14 cellular contexts compared by ENCODE assay signal in the genomic region with DNA sequence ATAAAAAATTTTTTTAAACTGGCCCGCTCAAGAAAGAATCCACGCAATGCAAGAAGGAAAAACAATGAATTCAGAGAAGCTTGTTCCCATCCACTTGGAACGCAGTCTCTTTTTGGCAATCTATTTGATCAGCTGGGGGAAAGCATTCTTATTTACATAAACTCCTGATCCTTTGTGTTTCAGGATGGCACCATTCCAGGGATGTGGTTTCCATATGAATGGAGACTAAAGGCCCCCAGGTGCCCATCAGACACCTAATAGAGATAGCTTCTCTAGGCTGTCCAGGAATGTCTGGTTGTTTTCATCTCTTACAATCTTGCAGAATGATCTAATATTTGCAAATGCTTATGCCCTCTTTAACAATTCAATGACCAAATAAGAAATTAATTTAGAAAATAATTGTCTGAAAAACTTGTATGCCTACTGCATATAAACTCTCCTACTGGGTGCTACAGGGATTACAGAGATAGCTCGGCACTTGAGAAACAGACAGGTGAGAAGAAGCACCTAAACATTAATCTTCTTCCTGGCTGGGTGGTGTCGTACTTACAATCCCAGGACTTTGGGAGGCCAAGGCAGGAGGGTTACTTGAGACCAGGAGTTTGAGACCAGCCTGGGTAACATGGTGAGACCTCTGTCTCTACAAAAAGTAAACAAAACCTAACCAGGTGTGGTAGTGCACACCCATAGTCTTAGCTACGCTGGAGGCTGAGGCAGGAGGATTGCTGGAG. TPM values are rescaled to one million over a fixed set of nuclear protein-coding genes. Genes with fewer than 3 reads are reported as not detected.
DNase-seq lines count a peak whose midpoint lies in the region; ATAC-seq lines count a peak whose summit lies in the region.
"Had no signal": no experiment of that assay in that cellular context is flagged by ENCODE, and none has a peak within 500 bp of the region (broad histone marks: within the 10 kb centered on the region; RNA-seq: fewer than 3 reads in every experiment).

No MANE protein-coding gene starts in this region.

- no peak for DNase-seq in T-helper 2 cell treated with Interferon-gamma antibody and Interleukin-4, amounts not matched to agents 5 μg/mL and 100 μg/mL, for 36 hours (ENCODE audit: low spot score)
- DNase-seq in T-helper 2 cell: no peak
- DNase-seq in NCI-H2029 (lab: John Stamatoyannopoulos, UW): peak; percentile 96
- DNase-seq in T-cell: no peak
- DNase-seq in mesendoderm: peak; percentile 70
- DNase-seq in HCEC 1CT: no peak
- no peak for DNase-seq in activated CD4-positive, alpha-beta memory T cell treated with anti-CD3 and anti-CD28 coated beads, Interleukin-2, amount 10 ng/mL, durations not matched to agents 7 days and 5 days
- DNase-seq: activated T-cell treated with anti-CD3 and anti-CD28 coated beads, Interleukin-2, amount 50 U/mL, for 1 hour; NCI-H1436 treated with DMSO at 0.1 percent for 48 hours; RPMI8226; transverse colon had no signal

- H2BK120ac ChIP-seq in mesendoderm (ENCODE audit: low read depth, low read length): no peak overlapping the region

- H3K4me1 Mint-ChIP-seq in T-helper 2 cell treated with Interferon-gamma antibody and Interleukin-4, amounts not matched to agents 5 μg/mL and 100 μg/mL, for 36 hours (ENCODE audit: low read depth): peaks cover 28% of the 10 kb centered on the region
- peaks cover 28 to 33% (median 31%) of the 10 kb centered on the region in 3 donors for H3K4me1 Mint-ChIP-seq in T-cell
- H3K4me1 Mint-ChIP-seq in activated CD4-positive, alpha-beta memory T cell treated with anti-CD3 and anti-CD28 coated beads, Interleukin-2, amount 10 ng/mL, durations not matched to agents 7 days and 5 days: peaks cover 30% of the 10 kb centered on the region

- H3K4me1 ChIP-seq in mesendoderm (ENCODE audit: control insufficient read depth, low read depth, low read length): peaks cover 6% of the 10 kb centered on the region

- H3K4me2 ChIP-seq in mesendoderm (ENCODE audit: low read length): no peak overlapping the region

- no peaks in the 10 kb centered on the region for H3K36me3 Mint-ChIP-seq in T-helper 2 cell treated with Interferon-gamma antibody and Interleukin-4, amounts not matched to agents 5 μg/mL and 100 μg/mL, for 36 hours (ENCODE audit: low read depth)
- no peaks in the 10 kb centered on the region for H3K36me3 Mint-ChIP-seq in T-cell
- H3K36me3 Mint-ChIP-seq in activated CD4-positive, alpha-beta memory T cell treated with anti-CD3 and anti-CD28 coated beads, Interleukin-2, amount 10 ng/mL, durations not matched to agents 7 days and 5 days (ENCODE audit: low read depth): no peaks in the 10 kb centered on the region

- no peaks in the 10 kb centered on the region for H3K27me3 ChIP-seq in mesendoderm (ENCODE audit: insufficient read depth, low read length, poor library complexity)

- H2AK5ac ChIP-seq in mesendoderm (ENCODE audit: low read length): no peak overlapping the region

- no peaks in the 10 kb centered on the region for H3K36me3 ChIP-seq in mesendoderm (ENCODE audit: control insufficient read depth, insufficient read depth, low read length)
- H3K36me3 ChIP-seq: transverse colon had no signal

- no peak overlapping the region for H3K23ac ChIP-seq in mesendoderm (ENCODE audit: low read length)

- no peaks in the 10 kb centered on the region for H3K9me3 Mint-ChIP-seq in T-helper 2 cell treated with Interferon-gamma antibody and Interleukin-4, amounts not matched to agents 5 μg/mL and 100 μg/mL, for 36 hours
- H3K9me3 Mint-ChIP-seq in T-cell: no peaks in the 10 kb centered on the region
- no peaks in the 10 kb centered on the region for H3K9me3 Mint-ChIP-seq in activated CD4-positive, alpha-beta memory T cell treated with anti-CD3 and anti-CD28 coated beads, Interleukin-2, amount 10 ng/mL, durations not matched to agents 7 days and 5 days

- H3K27me3 Mint-ChIP-seq in T-helper 2 cell treated with Interferon-gamma antibody and Interleukin-4, amounts not matched to agents 5 μg/mL and 100 μg/mL, for 36 hours (ENCODE audit: low read depth): peaks cover 8% of the 10 kb centered on the region
- H3K27me3 Mint-ChIP-seq in T-cell: peaks cover 0 to 5% of the 10 kb centered on the region in 2 donors
- peaks cover 19% of the 10 kb centered on the region for H3K27me3 Mint-ChIP-seq in activated CD4-positive, alpha-beta memory T cell treated with anti-CD3 and anti-CD28 coated beads, Interleukin-2, amount 10 ng/mL, durations not matched to agents 7 days and 5 days

- H2BK15ac ChIP-seq in mesendoderm (replicated peaks; ENCODE audit: low read depth): no peak overlapping the region

- no peak overlapping the region for H3K56ac ChIP-seq in mesendoderm (ENCODE audit: low read length)

- ATAC-seq in T-cell (replicated peaks in 1 of 4): no peak
- ATAC-seq in GM19023 (IDR thresholded peaks at IDR 0.05; ENCODE audit: unreplicated experiment): no peak

- peaks cover 2% of the 10 kb centered on the region for H3K79me1 ChIP-seq in mesendoderm (ENCODE audit: low read length)

- no peak overlapping the region for H2BK5ac ChIP-seq in mesendoderm (ENCODE audit: low read length)

- WGBS in mesendoderm (ENCODE audit: extremely low coverage, insufficient coverage, low lambda C conversion rate): no CpG with 5 or more reads among the region's 6 CpGs

- POLR2A ChIA-PET in T-cell (lab: Charles Lee): interaction anchor here (0.6 to 0.7 kb wide), 4 partner anchors 26 to 199 kb away, joined by 3 to 9 read pairs (median 4); no protein-coding TSS in a partner anchor
- POLR2A ChIA-PET in activated CD4-positive, alpha-beta memory T cell treated with anti-CD3 and anti-CD28 coated beads, Interleukin-2, amount 10 ng/mL, durations not matched to agents 7 days and 5 days (lab: Charles Lee): no interaction called here

- H4K5ac ChIP-seq in mesendoderm (ENCODE audit: low read length): no peak overlapping the region

- no peak overlapping the region for H3K18ac ChIP-seq in mesendoderm (ENCODE audit: low read length)

- H3K4me3 Mint-ChIP-seq in T-helper 2 cell treated with Interferon-gamma antibody and Interleukin-4, amounts not matched to agents 5 μg/mL and 100 μg/mL, for 36 hours: peak overlapping the region; percentile 30
- H3K4me3 Mint-ChIP-seq in T-cell: peak overlapping the region in 1 of 3 donors; percentile 26
- no peak overlapping the region for H3K4me3 Mint-ChIP-seq in activated CD4-positive, alpha-beta memory T cell treated with anti-CD3 and anti-CD28 coated beads, Interleukin-2, amount 10 ng/mL, durations not matched to agents 7 days and 5 days

- no peak overlapping the region for H3K4me3 ChIP-seq in mesendoderm (ENCODE audit: low read length)
- H3K4me3 ChIP-seq: transverse colon had no signal

- no peak overlapping the region for H4K8ac ChIP-seq in mesendoderm (ENCODE audit: low read depth, low read length)

- H3K9ac ChIP-seq in mesendoderm (ENCODE audit: low read length): no peak overlapping the region

- no peak overlapping the region for H3K27ac ChIP-seq in mesendoderm (ENCODE audit: low read depth, low read length)
- H3K27ac ChIP-seq: transverse colon, VCaP had no signal

- no peak overlapping the region for H3K27ac Mint-ChIP-seq in T-helper 2 cell treated with Interferon-gamma antibody and Interleukin-4, amounts not matched to agents 5 μg/mL and 100 μg/mL, for 36 hours
- peak overlapping the region; percentile 55 to 77 for H3K27ac Mint-ChIP-seq in T-cell
- H3K27ac Mint-ChIP-seq in activated CD4-positive, alpha-beta memory T cell treated with anti-CD3 and anti-CD28 coated beads, Interleukin-2, amount 10 ng/mL, durations not matched to agents 7 days and 5 days: no peak overlapping the region
- H3K27ac Mint-ChIP-seq: nephron had no signal

- CTCF ChIA-PET in T-cell (lab: Charles Lee): interaction anchor here in 1 of 2 donors (1.0 to 1.1 kb wide), 2 partner anchors 37 to 151 kb away, joined by 3 to 7 read pairs; no protein-coding TSS in a partner anchor
- CTCF ChIA-PET in activated CD4-positive, alpha-beta memory T cell treated with anti-CD3 and anti-CD28 coated beads, Interleukin-2, amount 10 ng/mL, durations not matched to agents 7 days and 5 days (lab: Charles Lee): interaction anchor here (1.2 kb wide), 1 partner anchor 269 kb away, joined by 3 read pairs; no protein-coding TSS in a partner anchor

- H3K4ac ChIP-seq in mesendoderm (ENCODE audit: low read depth, low read length): no peak overlapping the region

- H3K79me2 ChIP-seq in mesendoderm (ENCODE audit: control insufficient read depth, insufficient read depth, low read length): no peaks in the 10 kb centered on the region

RNA-seq across cellular contexts. Expression of a gene that starts 3.0 kb away (rescaled TPM):
- 10 to 100 TPM; 25.2 to 53.0 (median 27.0) TPM for total RNA-seq in T-cell
- 12.4 TPM for polyA plus RNA-seq in mesendoderm (2013, experiment 1 of 2)
- polyA plus RNA-seq in mesendoderm (2013, experiment 2 of 2): 13.5 TPM
- 1 to 10 TPM; 2.4 to 3.3 TPM for total RNA-seq in activated CD4-positive, alpha-beta memory T cell treated with anti-CD3 and anti-CD28 coated beads, Interleukin-2, amount 10 ng/mL, durations not matched to agents 7 days and 5 days

Comparison
In these comparisons a context has a peak if more than half of its experiments do, and no peak if none do; other contexts are left out.
1. DNase-seq: peak in NCI-H2029 (single experiment) and mesendoderm (single experiment); none in T-helper 2 cell treated with Interferon-gamma antibody and Interleukin-4, amounts not matched to agents 5 μg/mL and 100 μg/mL, for 36 hours (single experiment), T-helper 2 cell (0 of 5), T-cell (0 of 34), HCEC 1CT (single experiment) and activated CD4-positive, alpha-beta memory T cell treated with anti-CD3 and anti-CD28 coated beads, Interleukin-2, amount 10 ng/mL, durations not matched to agents 7 days and 5 days (single experiment).
2. H3K27ac Mint-ChIP-seq: peak in T-cell (2 of 2); none in T-helper 2 cell treated with Interferon-gamma antibody and Interleukin-4, amounts not matched to agents 5 μg/mL and 100 μg/mL, for 36 hours (single experiment) and activated CD4-positive, alpha-beta memory T cell treated with anti-CD3 and anti-CD28 coated beads, Interleukin-2, amount 10 ng/mL, durations not matched to agents 7 days and 5 days (single experiment).
3. RNA of a gene that starts 3.0 kb away (total RNA-seq): 25.2 to 53.0 TPM in T-cell; 2.4 to 3.3 TPM in activated CD4-positive, alpha-beta memory T cell treated with anti-CD3 and anti-CD28 coated beads, Interleukin-2, amount 10 ng/mL, durations not matched to agents 7 days and 5 days; every median in the first group is over 4 times any median in the second.